ENCODE assay signal across 1 cellular context in genomic region chr1:33081554-33082305, GRCh38.
TF ChIP-seq lines count a peak whose summit lies in the region.

No MANE protein-coding gene starts in this region.

TF ChIP-seq in SK-N-SH, 30 proteins besides CTCF, POLR2A, EP300 and RAD21 (continued from another document):
- TF ChIP-seq REST (IDR thresholded peaks at IDR 0.05; ENCODE audit: low read depth, low read length) (no peak), YY1 (IDR thresholded peaks at IDR 0.05; ENCODE audit: low read depth) (no peak), TAF1 (IDR thresholded peaks at IDR 0.05; ENCODE audit: borderline replicate concordance, low read depth, low read length) (no peak), RCOR1 (IDR thresholded peaks at IDR 0.05; ENCODE audit: low read length) (no peak), FOXM1 (IDR thresholded peaks at IDR 0.05; ENCODE audit: low read depth) (no peak), IRF3 (IDR thresholded peaks at IDR 0.05; ENCODE audit: low read depth, low read length) (no peak), EZH2phosphoT487 (IDR thresholded peaks at IDR 0.05; ENCODE audit: borderline replicate concordance, low read depth) (no peak), NFIC (IDR thresholded peaks at IDR 0.05; ENCODE audit: borderline replicate concordance) (no peak), GATA2 (CRISPR knock-in tag; IDR thresholded peaks at IDR 0.05) (no peak)
